8 cellular contexts compared by ENCODE assay signal in genomic region chr14:77024171-77024627, GRCh38. TPM values are rescaled to one million over a fixed set of nuclear protein-coding genes. Genes with fewer than 3 reads are reported as not detected.
A peak's percentile ranks its signal among the peaks of the same experiment; 100 is the strongest.
DNase-seq lines count a peak whose midpoint lies in the region; ATAC-seq and TF ChIP-seq lines count a peak whose summit lies in the region.

No MANE protein-coding gene starts in this region.

- TF ChIP-seq POLR2A in breast epithelium (IDR thresholded peaks at IDR 0.05), result no peak

- peaks cover 3% of the 10 kb centered on the region for H3K36me3 Mint-ChIP-seq in T-helper 17 cell (ENCODE audit: low read depth)

- H3K36me3 ChIP-seq in HEK293 (ENCODE audit: control insufficient read depth in 2 of 2, insufficient read depth in 1 of 2, low read length in 2 of 2) (peaks cover 7 to 24% of the 10 kb centered on the region in 2 experiments), breast epithelium (no peaks in the 10 kb centered on the region)

- TF ChIP-seq CTCF in HEK293 (tag by site-specific recombination; IDR thresholded peaks at IDR 0.05) (no peak), breast epithelium (IDR thresholded peaks at IDR 0.05) (no peak)

- no peaks in the 10 kb centered on the region for H3K27me3 Mint-ChIP-seq in T-helper 17 cell

- ATAC-seq in T-helper 17 cell (peak; percentile 5), GM18861 (IDR thresholded peaks at IDR 0.05; ENCODE audit: unreplicated experiment) (no peak)

- H3K4me3 ChIP-seq in HEK293 (ENCODE audit: low read depth, low read length) (peak overlapping the region; percentile 0; the same call in 1 of the 2 replicates), breast epithelium (peak overlapping the region; percentile 91 to 95 (median 94))

- peak overlapping the region; percentile 84 for H3K4me3 Mint-ChIP-seq in T-helper 17 cell

- CTCF ChIA-PET in HEK293 (lab: Yijun Ruan, JAX), result interaction anchor here (0.5 to 1.5 kb wide), 7 partner anchors 18 to 149 kb away, joined by 3 to 15 read pairs (median 3); no protein-coding TSS in a partner anchor

- H3K4me1 ChIP-seq in HEK293 (ENCODE audit: control insufficient read depth, insufficient read depth, low read length) (peaks cover 13% of the 10 kb centered on the region), breast epithelium (peaks cover 5 to 8% of the 10 kb centered on the region in 2 donors)

- POLR2A ChIA-PET in HEK293 (lab: Yijun Ruan, JAX), result interaction anchor here (0.9 to 1.8 kb wide), 3 partner anchors 13 to 77 kb away, joined by 3 to 5 read pairs (median 3); no protein-coding TSS in a partner anchor

- H3K27ac ChIP-seq in HEK293 (ENCODE audit: extremely low read depth, low read depth, low read length) (peak overlapping the region; percentile 100), breast epithelium (peak overlapping the region; percentile 64 to 84)

- intact Hi-C loops in breast epithelium (cut with DNase I; ENCODE audit: low total_unique reads), result no loop called here

- DNase-seq in T-helper 17 cell (peak; percentile 34 to 38 (median 35)), breast epithelium (ENCODE audit: low spot score in 2 of 2) (no peak), left kidney (ENCODE audit: low read depth, low spot score) (peak; percentile 85), D341Med (ENCODE audit: low spot score) (no peak), NAMALWA (ENCODE audit: low spot score) (no peak)
- peak in 2 of 3 donors; percentile 36 to 46 for DNase-seq in stimulated activated CD4-positive, alpha-beta T cell treated with anti-CD3 and anti-CD28 coated beads, TNF-alpha, amount 100 ng/mL, for 1 hour (ENCODE audit: low read depth in 3 of 3, low spot score in 1 of 3)

- peaks cover 31% of the 10 kb centered on the region for H3K4me1 Mint-ChIP-seq in T-helper 17 cell

- peak overlapping the region; percentile 86 for H3K27ac Mint-ChIP-seq in T-helper 17 cell

- H3K9me3 ChIP-seq in HEK293 (ENCODE audit: control insufficient read depth, insufficient read depth, low read depth, low read length), result no peaks in the 10 kb centered on the region
- H3K9me3 ChIP-seq in T-helper 17 cell (ENCODE audit: control insufficient read depth, low read length, poor library complexity, severe bottlenecking), result no peaks in the 10 kb centered on the region
- no peaks in the 10 kb centered on the region for H3K9me3 ChIP-seq in breast epithelium

- H3K27me3 ChIP-seq in breast epithelium, result no peaks in the 10 kb centered on the region

TF ChIP-seq in HEK293, 187 proteins besides CTCF, POLR2A, EP300 and RAD21:
- TF ChIP-seq ZNF514 (tag by site-specific recombination; IDR thresholded peaks at IDR 0.05) (no peak), ZNF214 (tag by site-specific recombination; IDR thresholded peaks at IDR 0.05; ENCODE audit: borderline replicate concordance) (no peak), ZNF501 (tag by site-specific recombination; IDR thresholded peaks at IDR 0.05) (no peak), ZNF701 (tag by site-specific recombination; IDR thresholded peaks at IDR 0.05) (no peak), ZNF561 (tag by site-specific recombination; IDR thresholded peaks at IDR 0.05; ENCODE audit: borderline replicate concordance) (0 out of 2 replicates have a peak, but pooled peaks have one; percentile 18), ZNF302 (tag by site-specific recombination; IDR thresholded peaks at IDR 0.05; ENCODE audit: low read depth) (no peak), ZNF341 (tag by site-specific recombination; IDR thresholded peaks at IDR 0.05; ENCODE audit: low read depth) (peak; percentile 46), KLF9 (tag by site-specific recombination; IDR thresholded peaks at IDR 0.05; ENCODE audit: low read depth) (0 out of 2 replicates have a peak, but pooled peaks have one; percentile 16), ZBTB8A (tag by site-specific recombination; IDR thresholded peaks at IDR 0.05) (no peak), ZNF404 (tag by site-specific recombination; IDR thresholded peaks at IDR 0.05) (no peak), ZXDB (tag by site-specific recombination; IDR thresholded peaks at IDR 0.05) (no peak), KLF10 (tag by site-specific recombination; IDR thresholded peaks at IDR 0.05) (peak; percentile 14; the same call in 1 of the 2 replicates)
- TF ChIP-seq, protein P1, sequence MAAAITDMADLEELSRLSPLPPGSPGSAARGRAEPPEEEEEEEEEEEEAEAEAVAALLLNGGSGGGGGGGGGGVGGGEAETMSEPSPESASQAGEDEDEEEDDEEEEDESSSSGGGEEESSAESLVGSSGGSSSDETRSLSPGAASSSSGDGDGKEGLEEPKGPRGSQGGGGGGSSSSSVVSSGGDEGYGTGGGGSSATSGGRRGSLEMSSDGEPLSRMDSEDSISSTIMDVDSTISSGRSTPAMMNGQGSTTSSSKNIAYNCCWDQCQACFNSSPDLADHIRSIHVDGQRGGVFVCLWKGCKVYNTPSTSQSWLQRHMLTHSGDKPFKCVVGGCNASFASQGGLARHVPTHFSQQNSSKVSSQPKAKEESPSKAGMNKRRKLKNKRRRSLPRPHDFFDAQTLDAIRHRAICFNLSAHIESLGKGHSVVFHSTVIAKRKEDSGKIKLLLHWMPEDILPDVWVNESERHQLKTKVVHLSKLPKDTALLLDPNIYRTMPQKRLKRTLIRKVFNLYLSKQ (tag by site-specific recombination; IDR thresholded peaks at IDR 0.05; ENCODE audit: borderline replicate concordance), result no peak

RNA-seq across cellular contexts. Expression of gene IRF2BPL, which starts 4.3 kb away (rescaled TPM):
- total RNA-seq in T-helper 17 cell, result 10 to 100 TPM; 41.9 to 51.7 TPM
- 10 to 100 TPM; 39.5 to 76.5 (median 47.2) TPM for total RNA-seq in breast epithelium

Comparison
In these comparisons a context has a peak if more than half of its experiments do, and no peak if none do; other contexts are left out.
1. DNase-seq: peak in T-helper 17 cell (3 of 3), left kidney (single experiment) and stimulated activated CD4-positive, alpha-beta T cell treated with anti-CD3 and anti-CD28 coated beads, TNF-alpha, amount 100 ng/mL, for 1 hour (2 of 3); none in breast epithelium (0 of 2), D341Med (single experiment) and NAMALWA (single experiment).